In the genomic region with DNA sequence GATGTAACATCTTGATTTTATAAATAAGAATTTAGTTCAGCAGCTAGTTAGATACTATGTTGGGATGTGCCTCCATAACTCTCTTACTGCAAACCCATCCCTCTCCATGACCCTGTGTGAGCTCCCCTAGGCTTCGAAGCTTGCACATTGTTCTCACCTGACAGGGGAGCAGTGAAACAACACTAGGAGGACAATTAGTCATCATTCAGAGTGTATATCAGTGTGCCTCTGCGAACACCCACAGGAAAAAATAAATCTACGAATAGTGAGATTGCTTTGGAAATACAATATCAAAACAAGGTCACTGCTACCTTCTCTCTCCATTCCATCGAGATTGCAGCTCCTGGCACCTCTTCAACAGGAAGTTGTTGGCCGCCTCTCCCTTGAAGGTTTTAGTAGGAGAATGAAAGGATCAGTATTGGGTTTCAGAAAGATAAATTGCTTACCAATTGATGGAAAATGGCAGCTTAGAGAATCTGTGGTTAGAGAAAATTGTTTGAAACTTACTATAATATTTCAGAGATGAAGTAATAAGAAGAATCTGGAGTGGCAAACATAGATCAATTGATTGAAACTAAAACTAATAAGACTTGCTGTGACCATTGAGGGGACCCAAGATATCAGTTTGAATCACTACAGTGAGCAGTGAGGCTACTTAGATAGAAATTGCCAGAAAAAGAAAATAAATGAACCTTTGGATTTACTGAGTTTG, we compare ENCODE assay signal across 25 cellular contexts.
DNase-seq lines count a peak whose midpoint lies in the region; ATAC-seq, FAIRE-seq and TF ChIP-seq lines count a peak whose summit lies in the region.
"Had no signal": no experiment of that assay in that cellular context is flagged by ENCODE, and none has a peak within 500 bp of the region (broad histone marks: within the 10 kb centered on the region; RNA-seq: fewer than 3 reads in every experiment).

No MANE protein-coding gene starts in this region.

- no peak for TF ChIP-seq RAD21 in GM12878 (IDR thresholded peaks at IDR 0.05; ENCODE audit: insufficient read depth, low read depth, low read length)

- H3K4me1 ChIP-seq in GM12878 (ENCODE audit: control insufficient read depth, insufficient read depth, low read length), result no peaks in the 10 kb centered on the region
- H3K4me1 ChIP-seq: Caco-2, stomach, upper lobe of left lung had no signal

- SMC1A ChIA-PET in GM12878 (lab: Charles Lee; ENCODE audit: uncharacterized antibody, unreplicated experiment), result interaction anchor here (0.8 to 7.0 kb wide), 17 partner anchors 10 to 127 kb away, joined by 3 to 64 read pairs (median 3); no protein-coding TSS in a partner anchor

- H4K20me1 ChIP-seq in GM12878 (ENCODE audit: control insufficient read depth, insufficient read depth), result no peaks in the 10 kb centered on the region

- H3K4me3 ChIP-seq in GM12878, result no peak overlapping the region
- H3K4me3 ChIP-seq: cardiac muscle cell, mucosa of descending colon, smooth muscle cell, stomach, upper lobe of left lung had no signal

- CTCF ChIA-PET in GM12878 (lab: Yijun Ruan, JAX), result interaction anchor here (0.7 to 2.2 kb wide), 11 partner anchors 10 to 160 kb away, joined by 3 to 20 read pairs (median 3); no protein-coding TSS in a partner anchor

- in situ Hi-C loops in GM12878 (cut with MboI), result no loop called here

- TF ChIP-seq CTCF in GM12878 (IDR thresholded peaks at IDR 0.05 in 2 of 3, conservative IDR thresholded peaks at IDR 0.05 in 1 of 3; ENCODE audit: control insufficient read depth in 2 of 3, extremely low read depth in 1 of 3, insufficient read depth in 1 of 3, low read depth in 3 of 3, low read length in 3 of 3), result no peak

- WGBS in GM12878 (ENCODE audit: insufficient coverage, insufficient replicate concordance, low lambda C conversion rate, missing lambda C conversion rate), result 28% methylated on average over 5 of the region's 5 CpGs

- DNase-seq in DMS53 (lab: John Stamatoyannopoulos, UW) (peak; percentile 47), DMS53 treated with DMSO at 0.1 percent for 48 hours (lab: John Stamatoyannopoulos, UW; ENCODE audit: unreplicated experiment) (no peak), GM12878 (ENCODE audit: low read depth, low spot score) (no peak), OCI-M1 (lab: John Stamatoyannopoulos, UW) (no peak), A172 (ENCODE audit: low spot score) (no peak), NOMO-1 treated with dmso at 0.1 percent for 144 hours (lab: John Stamatoyannopoulos, UW; ENCODE audit: unreplicated experiment) (no peak)
- DNase-seq: activated CD4-positive, alpha-beta T cell treated with anti-CD3 and anti-CD28 coated beads, Interleukin-2, amount 10 ng/mL, durations not matched to agents 24 days and 14 days; activated CD8-positive, alpha-beta memory T cell treated with anti-CD3 and anti-CD28 coated beads, Interleukin-2, amount 50 U/mL, for 4 hours; activated effector memory CD4-positive, alpha-beta T cell treated with anti-CD3 and anti-CD28 coated beads, Interleukin-2, amount 50 U/mL, for 16 hours; Caco-2; foreskin fibroblast; MM.1S; mucosa of descending colon; NCI-H187 treated with DMSO at 0.1 percent for 48 hours; NCI-H510A treated with DMSO at 0.1 percent for 48 hours; SHP77; stimulated activated CD4-positive, alpha-beta T cell treated with anti-CD3 and anti-CD28 coated beads, Interleukin-4, amount 100 ng/mL, for 1 hour; stomach; T-cell; upper lobe of left lung had no signal

- peak in 1 of 2 experiments; percentile 18; a peak in 1 of 4 replicates for TF ChIP-seq EP300 in GM12878 (IDR thresholded peaks at IDR 0.05; ENCODE audit: borderline replicate concordance in 1 of 2, control insufficient read depth in 1 of 2, low read depth in 2 of 2, low read length in 2 of 2)

- RAD21 ChIA-PET in GM12878 (lab: Charles Lee; ENCODE audit: unreplicated experiment), result interaction anchor here (0.9 to 4.3 kb wide), 7 partner anchors 8 to 105 kb away, joined by 3 to 42 read pairs (median 10); no protein-coding TSS in a partner anchor

- H3K36me3 ChIP-seq in GM12878 (ENCODE audit: control insufficient read depth in 2 of 2, insufficient read depth in 2 of 2, low read length in 1 of 2), result no peaks in the 10 kb centered on the region
- H3K36me3 ChIP-seq: cardiac muscle cell, stomach, upper lobe of left lung had no signal

- H3K27me3 ChIP-seq in GM12878 (replicated peaks in 1 of 2; ENCODE audit: control insufficient read depth in 2 of 2, insufficient read depth in 2 of 2, low read length in 1 of 2), result no peaks in the 10 kb centered on the region
- H3K27me3 ChIP-seq: cardiac muscle cell, upper lobe of left lung had no signal

- no peaks in the 10 kb centered on the region for H3K79me2 ChIP-seq in GM12878 (ENCODE audit: control insufficient read depth, insufficient read depth, low read length)

- ATAC-seq in GM19463 (IDR thresholded peaks at IDR 0.05; ENCODE audit: unreplicated experiment), result peak; percentile 76
- peak; percentile 72 for ATAC-seq in HG03064 (IDR thresholded peaks at IDR 0.05; ENCODE audit: low read depth, unreplicated experiment)
- ATAC-seq in GM12878, result peak; percentile 94
- ATAC-seq: mucosa of descending colon, T-cell had no signal

- no peak overlapping the region for H3K9ac ChIP-seq in GM12878 (ENCODE audit: control insufficient read depth, insufficient read depth, low read length)

- no peaks in the 10 kb centered on the region for H3K9me3 ChIP-seq in GM12878 (replicated peaks; ENCODE audit: control insufficient read depth, insufficient read depth, low read length)
- H3K9me3 ChIP-seq: Caco-2, mucosa of descending colon, upper lobe of left lung had no signal

- no peak for TF ChIP-seq POLR2A in GM12878 (IDR thresholded peaks at IDR 0.05; ENCODE audit: low read depth, low read length)

- POLR2A ChIA-PET in GM12878 (lab: Charles Lee), result interaction anchor here (0.9 to 1.6 kb wide), 4 partner anchors 10 to 27 kb away, joined by 3 to 6 read pairs (median 4); no protein-coding TSS in a partner anchor

- H3K4me2 ChIP-seq in GM12878 (ENCODE audit: control insufficient read depth, insufficient read depth), result no peak overlapping the region
- H3K4me2 ChIP-seq: smooth muscle cell had no signal

- no peak overlapping the region for H3K27ac ChIP-seq in GM12878 (ENCODE audit: control insufficient read depth, insufficient read depth)
- H3K27ac ChIP-seq: 22Rv1, cardiac muscle cell, stomach, upper lobe of left lung had no signal

- H2AFZ ChIP-seq in GM12878 (ENCODE audit: control insufficient read depth, low read depth, low read length), result no peak overlapping the region

- no TSS peak for BruUV-seq in GM12878 (replicated peaks; lab: Mats Ljungman, UMichigan)

- no peak for FAIRE-seq in GM12878 (lab: Jason Lieb, UNC)

- intact Hi-C loops in GM12878 (cut with micrococcal nuclease; ENCODE audit: unreplicated experiment), result no loop called here

TF ChIP-seq in GM12878, 131 proteins besides CTCF, POLR2A, EP300 and RAD21 (continues in another document):
- TF ChIP-seq, protein P1, sequence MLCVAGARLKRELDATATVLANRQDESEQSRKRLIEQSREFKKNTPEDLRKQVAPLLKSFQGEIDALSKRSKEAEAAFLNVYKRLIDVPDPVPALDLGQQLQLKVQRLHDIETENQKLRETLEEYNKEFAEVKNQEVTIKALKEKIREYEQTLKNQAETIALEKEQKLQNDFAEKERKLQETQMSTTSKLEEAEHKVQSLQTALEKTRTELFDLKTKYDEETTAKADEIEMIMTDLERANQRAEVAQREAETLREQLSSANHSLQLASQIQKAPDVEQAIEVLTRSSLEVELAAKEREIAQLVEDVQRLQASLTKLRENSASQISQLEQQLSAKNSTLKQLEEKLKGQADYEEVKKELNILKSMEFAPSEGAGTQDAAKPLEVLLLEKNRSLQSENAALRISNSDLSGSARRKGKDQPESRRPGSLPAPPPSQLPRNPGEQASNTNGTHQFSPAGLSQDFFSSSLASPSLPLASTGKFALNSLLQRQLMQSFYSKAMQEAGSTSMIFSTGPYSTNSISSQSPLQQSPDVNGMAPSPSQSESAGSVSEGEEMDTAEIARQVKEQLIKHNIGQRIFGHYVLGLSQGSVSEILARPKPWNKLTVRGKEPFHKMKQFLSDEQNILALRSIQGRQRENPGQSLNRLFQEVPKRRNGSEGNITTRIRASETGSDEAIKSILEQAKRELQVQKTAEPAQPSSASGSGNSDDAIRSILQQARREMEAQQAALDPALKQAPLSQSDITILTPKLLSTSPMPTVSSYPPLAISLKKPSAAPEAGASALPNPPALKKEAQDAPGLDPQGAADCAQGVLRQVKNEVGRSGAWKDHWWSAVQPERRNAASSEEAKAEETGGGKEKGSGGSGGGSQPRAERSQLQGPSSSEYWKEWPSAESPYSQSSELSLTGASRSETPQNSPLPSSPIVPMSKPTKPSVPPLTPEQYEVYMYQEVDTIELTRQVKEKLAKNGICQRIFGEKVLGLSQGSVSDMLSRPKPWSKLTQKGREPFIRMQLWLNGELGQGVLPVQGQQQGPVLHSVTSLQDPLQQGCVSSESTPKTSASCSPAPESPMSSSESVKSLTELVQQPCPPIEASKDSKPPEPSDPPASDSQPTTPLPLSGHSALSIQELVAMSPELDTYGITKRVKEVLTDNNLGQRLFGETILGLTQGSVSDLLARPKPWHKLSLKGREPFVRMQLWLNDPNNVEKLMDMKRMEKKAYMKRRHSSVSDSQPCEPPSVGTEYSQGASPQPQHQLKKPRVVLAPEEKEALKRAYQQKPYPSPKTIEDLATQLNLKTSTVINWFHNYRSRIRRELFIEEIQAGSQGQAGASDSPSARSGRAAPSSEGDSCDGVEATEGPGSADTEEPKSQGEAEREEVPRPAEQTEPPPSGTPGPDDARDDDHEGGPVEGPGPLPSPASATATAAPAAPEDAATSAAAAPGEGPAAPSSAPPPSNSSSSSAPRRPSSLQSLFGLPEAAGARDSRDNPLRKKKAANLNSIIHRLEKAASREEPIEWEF (IDR thresholded peaks at IDR 0.05; ENCODE audit: insufficient replicate concordance, low read depth, low read length), result peak; percentile 43
- TF ChIP-seq ATF7 (IDR thresholded peaks at IDR 0.05; ENCODE audit: low read depth) (peak; percentile 32; the same call in 1 of the 2 replicates), ZBED1 (IDR thresholded peaks at IDR 0.05; ENCODE audit: borderline replicate concordance) (no peak), MTA2 (IDR thresholded peaks at IDR 0.05; ENCODE audit: low read depth) (peak; percentile 56; the same call in 1 of the 2 replicates)
- TF ChIP-seq, protein P2, sequence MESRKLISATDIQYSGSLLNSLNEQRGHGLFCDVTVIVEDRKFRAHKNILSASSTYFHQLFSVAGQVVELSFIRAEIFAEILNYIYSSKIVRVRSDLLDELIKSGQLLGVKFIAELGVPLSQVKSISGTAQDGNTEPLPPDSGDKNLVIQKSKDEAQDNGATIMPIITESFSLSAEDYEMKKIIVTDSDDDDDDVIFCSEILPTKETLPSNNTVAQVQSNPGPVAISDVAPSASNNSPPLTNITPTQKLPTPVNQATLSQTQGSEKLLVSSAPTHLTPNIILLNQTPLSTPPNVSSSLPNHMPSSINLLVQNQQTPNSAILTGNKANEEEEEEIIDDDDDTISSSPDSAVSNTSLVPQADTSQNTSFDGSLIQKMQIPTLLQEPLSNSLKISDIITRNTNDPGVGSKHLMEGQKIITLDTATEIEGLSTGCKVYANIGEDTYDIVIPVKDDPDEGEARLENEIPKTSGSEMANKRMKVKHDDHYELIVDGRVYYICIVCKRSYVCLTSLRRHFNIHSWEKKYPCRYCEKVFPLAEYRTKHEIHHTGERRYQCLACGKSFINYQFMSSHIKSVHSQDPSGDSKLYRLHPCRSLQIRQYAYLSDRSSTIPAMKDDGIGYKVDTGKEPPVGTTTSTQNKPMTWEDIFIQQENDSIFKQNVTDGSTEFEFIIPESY (IDR thresholded peaks at IDR 0.05), result no peak
